ENCODE assay signal across 30 cellular contexts in genomic region chr2:167764772-167765341, GRCh38.
DNase-seq lines count a peak whose midpoint lies in the region; ATAC-seq and TF ChIP-seq lines count a peak whose summit lies in the region.
"Had no signal": no experiment of that assay in that cellular context is flagged by ENCODE, and none has a peak within 500 bp of the region (broad histone marks: within the 10 kb centered on the region; RNA-seq: fewer than 3 reads in every experiment).

No MANE protein-coding gene starts in this region.

- intact Hi-C loops in MCF 10A (cut with micrococcal nuclease) (no loop called here), breast epithelium (cut with DNase I; ENCODE audit: low total_unique reads) (no loop called here), dorsolateral prefrontal cortex (cut with DNase I) (no loop called here)

- H3K27me3 ChIP-seq in breast epithelium (no peaks in the 10 kb centered on the region), RWPE2 (ENCODE audit: insufficient read depth, poor library complexity, severe bottlenecking) (no peaks in the 10 kb centered on the region), dorsolateral prefrontal cortex (no peaks in the 10 kb centered on the region)
- H3K27me3 ChIP-seq: BE2C, SJSA1 had no signal

- H3K27me3 Mint-ChIP-seq in MCF 10A (ENCODE audit: insufficient read depth, unreplicated experiment) (no peaks in the 10 kb centered on the region), immature natural killer cell (ENCODE audit: low read depth in 3 of 3) (peaks cover 0 to 2% (median 0%) of the 10 kb centered on the region in 3 donors)
- H3K27me3 Mint-ChIP-seq: IgD-negative memory B cell had no signal

- H3K36me3 ChIP-seq in breast epithelium, result no peaks in the 10 kb centered on the region
- H3K36me3 ChIP-seq in RWPE2 (ENCODE audit: low read depth), result no peaks in the 10 kb centered on the region
- H3K36me3 ChIP-seq: BE2C, SJSA1 had no signal

- H3K9me3 ChIP-seq in breast epithelium, result peaks cover 0 to 4% of the 10 kb centered on the region in 2 donors
- no peaks in the 10 kb centered on the region for H3K9me3 ChIP-seq in RWPE2 (ENCODE audit: severe bottlenecking)
- H3K9me3 ChIP-seq: BE2C, SJSA1 had no signal

- ATAC-seq in RWPE2 (ENCODE audit: low read depth), result 0 out of 3 replicates have a peak, but pooled peaks have one; percentile 41
- ATAC-seq in left lobe of liver, result peak; percentile 91

- TF ChIP-seq CTCF in MCF 10A (IDR thresholded peaks at IDR 0.05; ENCODE audit: unreplicated experiment) (no peak), breast epithelium (IDR thresholded peaks at IDR 0.05) (no peak), RWPE2 (IDR thresholded peaks at IDR 0.05; ENCODE audit: poor library complexity, severe bottlenecking) (no peak), dorsolateral prefrontal cortex (IDR thresholded peaks at IDR 0.05 in 54 of 56, conservative IDR thresholded peaks at IDR 0.05 in 2 of 56; ENCODE audit: low read depth in 1 of 56, partially characterized antibody in 56 of 56) (no peak)

- BruUV-seq in MCF 10A (replicated peaks; lab: Mats Ljungman, UMichigan), result no TSS peak

- H3K4me1 Mint-ChIP-seq in MCF 10A (ENCODE audit: insufficient read depth, unreplicated experiment), result peaks cover 5% of the 10 kb centered on the region
- no peaks in the 10 kb centered on the region for H3K4me1 Mint-ChIP-seq in immature natural killer cell
- H3K4me1 Mint-ChIP-seq: CD14-positive monocyte; CD8-positive, alpha-beta memory T cell had no signal

- no peak overlapping the region for H3K4me3 ChIP-seq in breast epithelium
- H3K4me3 ChIP-seq in RWPE2 (ENCODE audit: severe bottlenecking), result no peak overlapping the region
- H3K4me3 ChIP-seq in dorsolateral prefrontal cortex, result no peak overlapping the region
- H3K4me3 ChIP-seq: GM23248, SJSA1 had no signal

- no peaks in the 10 kb centered on the region for H3K36me3 Mint-ChIP-seq in MCF 10A (ENCODE audit: insufficient read depth, unreplicated experiment)
- no peaks in the 10 kb centered on the region for H3K36me3 Mint-ChIP-seq in immature natural killer cell
- H3K36me3 Mint-ChIP-seq: CD14-positive monocyte; CD8-positive, alpha-beta memory T cell; IgD-negative memory B cell had no signal

- DNase-seq in MCF 10A (ENCODE audit: unreplicated experiment) (peak; percentile 30), breast epithelium (ENCODE audit: low spot score in 2 of 2) (no peak), RWPE2 (ENCODE audit: low spot score) (no peak), left lobe of liver (ENCODE audit: low spot score) (no peak), immature natural killer cell (no peak), T-helper 2 cell (no peak), dorsolateral prefrontal cortex (no peak)
- DNase-seq: BE2C; CD8-positive, alpha-beta memory T cell; DMS 273 treated with DMSO at 0.1 percent for 48 hours; DMS79; EL; GF-D8; GM23248; H7; HFFc6; NCI-H1092; NCI-H1417 treated with DMSO at 0.1 percent for 48 hours; NCI-H1694 treated with DMSO at 0.1 percent for 48 hours; NCI-H2081; NCI-H2227 treated with DMSO at 0.1 percent for 48 hours; NCI-H510A; NCI-H69; OCI-M1; Right ventricle myocardium superior had no signal

- TF ChIP-seq POLR2A in breast epithelium (IDR thresholded peaks at IDR 0.05), result no peak

- H3K27ac Mint-ChIP-seq in MCF 10A (ENCODE audit: low read depth, unreplicated experiment), result no peak overlapping the region
- H3K27ac Mint-ChIP-seq in immature natural killer cell, result no peak overlapping the region
- H3K27ac Mint-ChIP-seq: CD14-positive monocyte; CD8-positive, alpha-beta memory T cell; HFFc6 had no signal

- H3K9me3 Mint-ChIP-seq in MCF 10A (ENCODE audit: unreplicated experiment) (no peaks in the 10 kb centered on the region), immature natural killer cell (no peaks in the 10 kb centered on the region)
- H3K9me3 Mint-ChIP-seq: CD8-positive, alpha-beta memory T cell had no signal

- POLR2A ChIA-PET in MCF 10A (lab: Yijun Ruan, JAX), result no interaction called here

- no peak overlapping the region for H3K27ac ChIP-seq in breast epithelium
- H3K27ac ChIP-seq in RWPE2 (ENCODE audit: poor library complexity, severe bottlenecking), result no peak overlapping the region
- H3K27ac ChIP-seq in dorsolateral prefrontal cortex, result no peak overlapping the region
- H3K27ac ChIP-seq: 22Rv1, GM23248, KMS-11, SJSA1 had no signal

- H3K4me1 ChIP-seq in breast epithelium (no peaks in the 10 kb centered on the region), RWPE2 (ENCODE audit: insufficient read depth, poor library complexity, severe bottlenecking) (no peaks in the 10 kb centered on the region)
- H3K4me1 ChIP-seq: BE2C, SJSA1 had no signal

- CTCF ChIA-PET in MCF 10A (lab: Yijun Ruan, JAX), result interaction anchor here (0.6 kb wide), 1 partner anchor 11 kb away, joined by 4 read pairs; no protein-coding TSS in a partner anchor

- H3K4me3 Mint-ChIP-seq in MCF 10A (ENCODE audit: unreplicated experiment), result no peak overlapping the region
- H3K4me3 Mint-ChIP-seq in immature natural killer cell, result no peak overlapping the region
- H3K4me3 Mint-ChIP-seq: CD14-positive monocyte; CD8-positive, alpha-beta memory T cell; HFFc6; IgD-negative memory B cell had no signal
